11 cellular contexts compared by ENCODE assay signal in genomic region chr11:43992834-43993637, GRCh38. TPM values are rescaled to one million over a fixed set of nuclear protein-coding genes. Genes with fewer than 3 reads are reported as not detected.
DNase-seq lines count a peak whose midpoint lies in the region; ATAC-seq and TF ChIP-seq lines count a peak whose summit lies in the region.
"Had no signal": no experiment of that assay in that cellular context is flagged by ENCODE, and none has a peak within 500 bp of the region (broad histone marks: within the 10 kb centered on the region; RNA-seq: fewer than 3 reads in every experiment).

No MANE protein-coding gene starts in this region.

- H3K14ac ChIP-seq in IMR-90 (replicated peaks; ENCODE audit: low read depth, low read length), result no peak overlapping the region

- H2BK20ac ChIP-seq in IMR-90 (ENCODE audit: low read depth, low read length), result no peak overlapping the region

- H2AK9ac ChIP-seq in IMR-90 (replicated peaks; ENCODE audit: low read depth, low read length, poor library complexity), result no peak overlapping the region

- H3K4me1 Mint-ChIP-seq in brain, result peaks cover 65% of the 10 kb centered on the region
- peaks cover 0 to 6% (median 0%) of the 10 kb centered on the region in 7 donors for H3K4me1 Mint-ChIP-seq in naive thymus-derived CD4-positive, alpha-beta T cell

- no peak for TF ChIP-seq RAD21 in IMR-90 (IDR thresholded peaks at IDR 0.05; ENCODE audit: low read length)

- TF ChIP-seq CTCF in A673 (conservative IDR thresholded peaks at IDR 0.05; ENCODE audit: low read depth, low read length) (no peak), IMR-90 (conservative IDR thresholded peaks at IDR 0.05; ENCODE audit: low read depth, low read length) (no peak), brain (conservative IDR thresholded peaks at IDR 0.05) (no peak)

- no peak overlapping the region for H4K5ac ChIP-seq in IMR-90 (ENCODE audit: low read depth, low read length)

- H3K56ac ChIP-seq in IMR-90 (ENCODE audit: extremely low read depth, insufficient read depth, low read length), result no peak overlapping the region

- H3K79me1 ChIP-seq in IMR-90 (ENCODE audit: low read depth in 1 of 2, low read length in 2 of 2), result no peaks in the 10 kb centered on the region

- H3K4me2 ChIP-seq in IMR-90 (ENCODE audit: low read depth, low read length), result peak overlapping the region; percentile 27

- intact Hi-C loops in A673 (cut with micrococcal nuclease; ENCODE audit: unreplicated experiment) (no loop called here), IMR-90 (cut with micrococcal nuclease) (no loop called here)
- intact Hi-C loops in naive thymus-derived CD4-positive, alpha-beta T cell (cut with micrococcal nuclease), result no loop called here

- no peak overlapping the region for H3K4ac ChIP-seq in IMR-90 (ENCODE audit: low read depth, low read length)

- no peak overlapping the region for H3K23ac ChIP-seq in IMR-90 (ENCODE audit: low read depth, low read length)

- H2AFZ ChIP-seq in IMR-90 (replicated peaks; ENCODE audit: low read length, poor library complexity), result peak overlapping the region; percentile 47

- no peak overlapping the region for H4K91ac ChIP-seq in IMR-90 (ENCODE audit: insufficient read depth, low read depth, low read length)

- peak overlapping the region in 3 of 5 experiments; percentile 10 to 44 (median 35) for H3K4me3 Mint-ChIP-seq in brain
- no peak overlapping the region for H3K4me3 Mint-ChIP-seq in naive thymus-derived CD4-positive, alpha-beta T cell

- in situ Hi-C loops in IMR-90 (cut with MboI; ENCODE audit: low sequenced_read_pairs), result no loop called here

- no peak overlapping the region for H2BK5ac ChIP-seq in IMR-90 (ENCODE audit: low read depth, low read length, poor library complexity, severe bottlenecking)

- H3K18ac ChIP-seq in IMR-90 (ENCODE audit: low read depth, low read length), result no peak overlapping the region

- dilution Hi-C loops in IMR-90 (cut with HindIII; ENCODE audit: low sequenced_read_pairs, unreplicated experiment), result no loop called here

- H3K9ac ChIP-seq in IMR-90 (ENCODE audit: low read depth, low read length), result no peak overlapping the region

- no peak overlapping the region for H2BK120ac ChIP-seq in IMR-90 (ENCODE audit: low read depth, low read length)

- POLR2A ChIA-PET in A673 (lab: Charles Lee; ENCODE audit: low non-redundant PET) (no interaction called here), IMR-90 (lab: Charles Lee; ENCODE audit: unreplicated experiment) (no interaction called here)
- POLR2A ChIA-PET in naive thymus-derived CD4-positive, alpha-beta T cell (lab: Charles Lee), result no interaction called here

- BruUV-seq in A673 (replicated peaks; lab: Mats Ljungman, UMichigan), result no TSS peak
- no TSS peak for BruUV-seq in IMR-90 (replicated peaks; lab: Mats Ljungman, UMichigan)

- H3K9me3 ChIP-seq in A673 (ENCODE audit: low read depth, low read length, poor library complexity, severe bottlenecking) (no peaks in the 10 kb centered on the region), IMR-90 (ENCODE audit: control insufficient read depth, insufficient read depth, low read length) (no peaks in the 10 kb centered on the region)
- no peaks in the 10 kb centered on the region for H3K9me3 ChIP-seq in naive thymus-derived CD4-positive, alpha-beta T cell (ENCODE audit: control insufficient read depth in 2 of 3, low read length in 3 of 3)

- H3K4me3 ChIP-seq in A673 (ENCODE audit: low read depth, low read length, poor library complexity, severe bottlenecking), result peak overlapping the region; percentile 5
- no peak overlapping the region for H3K4me3 ChIP-seq in IMR-90 (ENCODE audit: insufficient read depth, low read depth, low read length)
- H3K4me3 ChIP-seq in naive thymus-derived CD4-positive, alpha-beta T cell (ENCODE audit: low read length), result no peak overlapping the region

- H3K36me3 ChIP-seq in A673 (ENCODE audit: insufficient read depth, low read length, poor library complexity, severe bottlenecking), result no peaks in the 10 kb centered on the region
- H3K36me3 ChIP-seq in IMR-90 (ENCODE audit: control insufficient read depth, insufficient read depth, low read length), result no peaks in the 10 kb centered on the region
- no peaks in the 10 kb centered on the region for H3K36me3 ChIP-seq in naive thymus-derived CD4-positive, alpha-beta T cell (ENCODE audit: control insufficient read depth in 2 of 3, insufficient read depth in 3 of 3, low read length in 3 of 3)

- DNase-seq in A673 (ENCODE audit: low spot score) (no peak), IMR-90 (peak; percentile 53), middle frontal gyrus (ENCODE audit: extremely low spot score, low spot score) (peak; percentile 60), NOMO-1 treated with dmso at 0.1 percent for 144 hours (lab: John Stamatoyannopoulos, UW; ENCODE audit: unreplicated experiment) (no peak)
- no peak for DNase-seq in naive thymus-derived CD4-positive, alpha-beta T cell
- DNase-seq: NCI-H446 treated with DMSO at 0.1 percent for 48 hours; stimulated activated CD4-positive, alpha-beta T cell treated with anti-CD3 and anti-CD28 coated beads, Interleukin-4, amount 100 ng/mL, for 24 hours had no signal

- peak; percentile 69 for ATAC-seq in IMR-90 (ENCODE audit: low read depth)
- no peak for ATAC-seq in naive thymus-derived CD4-positive, alpha-beta T cell
- ATAC-seq in GM21447 (IDR thresholded peaks at IDR 0.05; ENCODE audit: unreplicated experiment), result no peak
- no peak for ATAC-seq in HG03439 (IDR thresholded peaks at IDR 0.05; ENCODE audit: unreplicated experiment)

- CTCF ChIA-PET in A673 (lab: Charles Lee), result interaction anchor here (0.7 kb wide), 1 partner anchor 490 kb away, joined by 3 read pairs; no protein-coding TSS in a partner anchor
- CTCF ChIA-PET in IMR-90 (lab: Yijun Ruan, JAX), result no interaction called here
- CTCF ChIA-PET in naive thymus-derived CD4-positive, alpha-beta T cell (lab: Charles Lee), result no interaction called here

- H3K27ac Mint-ChIP-seq in brain, result peak overlapping the region in 4 of 5 experiments; percentile 57 to 91 (median 88)
- H3K27ac Mint-ChIP-seq in naive thymus-derived CD4-positive, alpha-beta T cell, result no peak overlapping the region

- no peak overlapping the region for H4K8ac ChIP-seq in IMR-90 (ENCODE audit: low read depth in 2 of 2, low read length in 2 of 2)

- no peaks in the 10 kb centered on the region for H3K36me3 Mint-ChIP-seq in brain
- no peaks in the 10 kb centered on the region for H3K36me3 Mint-ChIP-seq in naive thymus-derived CD4-positive, alpha-beta T cell

- no peak overlapping the region for H2BK15ac ChIP-seq in IMR-90 (ENCODE audit: low read depth, low read length)

- H3K9me1 ChIP-seq in IMR-90 (ENCODE audit: insufficient read depth, low read length), result no peaks in the 10 kb centered on the region

- no peaks in the 10 kb centered on the region for H4K20me1 ChIP-seq in IMR-90 (ENCODE audit: insufficient read depth, low read length)

- H3K4me1 ChIP-seq in A673 (ENCODE audit: insufficient read depth, low read length, poor library complexity, severe bottlenecking) (no peaks in the 10 kb centered on the region), IMR-90 (ENCODE audit: control insufficient read depth, insufficient read depth, low read length) (peaks cover 3% of the 10 kb centered on the region)
- no peaks in the 10 kb centered on the region for H3K4me1 ChIP-seq in naive thymus-derived CD4-positive, alpha-beta T cell (ENCODE audit: control insufficient read depth in 2 of 2, insufficient read depth in 2 of 2, low read length in 2 of 2)

- TF ChIP-seq POLR2A in IMR-90 (IDR thresholded peaks at IDR 0.05; ENCODE audit: low read depth, low read length), result no peak

- no peaks in the 10 kb centered on the region for H3K27me3 ChIP-seq in A673 (replicated peaks; ENCODE audit: insufficient read depth, low read depth, low read length, poor library complexity)
- H3K27me3 ChIP-seq in IMR-90 (ENCODE audit: control insufficient read depth, insufficient read depth, low read length), result peaks cover 11% of the 10 kb centered on the region
- no peaks in the 10 kb centered on the region for H3K27me3 ChIP-seq in naive thymus-derived CD4-positive, alpha-beta T cell (ENCODE audit: control insufficient read depth in 2 of 2, insufficient read depth in 2 of 2, low read length in 2 of 2)

- no peak overlapping the region for H3K27ac ChIP-seq in A673 (ENCODE audit: low read depth, low read length, poor library complexity, severe bottlenecking)
- H3K27ac ChIP-seq in IMR-90 (ENCODE audit: insufficient read depth, low read length), result no peak overlapping the region
- H3K27ac ChIP-seq in naive thymus-derived CD4-positive, alpha-beta T cell (ENCODE audit: low read depth, low read length), result no peak overlapping the region

- H3K9me3 Mint-ChIP-seq in brain, result peaks cover 0 to 4% (median 0%) of the 10 kb centered on the region in 5 experiments
- peaks cover 0 to 2% (median 0%) of the 10 kb centered on the region in 11 donors for H3K9me3 Mint-ChIP-seq in naive thymus-derived CD4-positive, alpha-beta T cell

- H3K27me3 Mint-ChIP-seq in brain, result peaks cover 4% of the 10 kb centered on the region
- H3K27me3 Mint-ChIP-seq in naive thymus-derived CD4-positive, alpha-beta T cell, result peaks cover 0 to 3% (median 0%) of the 10 kb centered on the region in 5 donors

- H2AK5ac ChIP-seq in IMR-90 (ENCODE audit: low read depth, low read length), result no peak overlapping the region

- WGBS in IMR-90 (ENCODE audit: extremely low coverage in 2 of 2, insufficient read length in 1 of 2), 2 experiments, result 29% methylated on average over 2 of the region's 14 CpGs; no CpG with 5 or more reads in 1 of the 2 experiments

TF ChIP-seq in IMR-90, 13 proteins besides CTCF, POLR2A, EP300 and RAD21 (continues in another document):
- TF ChIP-seq RCOR1 (IDR thresholded peaks at IDR 0.05; ENCODE audit: insufficient replicate concordance, low read length) (no peak), MXI1 (IDR thresholded peaks at IDR 0.05; ENCODE audit: borderline replicate concordance, low read depth, low read length) (0 out of 2 replicates have a peak, but pooled peaks have one; percentile 34)

RNA-seq across cellular contexts. Expression of gene C11orf96, which starts 50.6 kb away (rescaled TPM):
- total RNA-seq in A673 (2021) (1.1 and 1.5 TPM in 2 replicates), IMR-90 (2012; rRNA removed) (0.18 and 0.56 TPM in 2 replicates)
- polyA plus RNA-seq in IMR-90 (2012; rRNA removed) (0.97 and 2.7 TPM in 2 replicates), brain (ENCODE audit: insufficient read depth, low read depth, low replicate concordance) (13.3 TPM)
- polyA plus RNA-seq in IMR-90 (2012; cell fraction: cytosol; rRNA removed), result 7.3 and 58.4 TPM in 2 replicates
- polyA plus RNA-seq in IMR-90 (2012; cell fraction: nucleus; rRNA removed; ENCODE audit: low replicate concordance), result 43.6 and 63.1 TPM in 2 replicates
- 1 to 10 TPM in 1 of 5 experiments, under 1 TPM in 2, not detected in 2; 0.36 to 1.5 (median 0.64) TPM for total RNA-seq in naive thymus-derived CD4-positive, alpha-beta T cell
- polyA plus RNA-seq in naive thymus-derived CD4-positive, alpha-beta T cell, result not detected

RNA-seq across cellular contexts. Expression of gene ACCSL, which starts 54.7 kb away (rescaled TPM):
- not detected in 2 replicates for total RNA-seq in A673 (2021)
- total RNA-seq in IMR-90 (2012; rRNA removed), result not detected in 2 replicates
- polyA plus RNA-seq in IMR-90 (2012; rRNA removed), result not detected in 2 replicates
- polyA plus RNA-seq in IMR-90 (2012; cell fraction: cytosol; rRNA removed), result not detected in 2 replicates
- polyA plus RNA-seq in IMR-90 (2012; cell fraction: nucleus; rRNA removed; ENCODE audit: low replicate concordance), result not detected in 2 replicates
- not detected for polyA plus RNA-seq in brain (ENCODE audit: insufficient read depth, low read depth, low replicate concordance)
- not detected for total RNA-seq in naive thymus-derived CD4-positive, alpha-beta T cell
- polyA plus RNA-seq in naive thymus-derived CD4-positive, alpha-beta T cell, result not detected
- polyA plus RNA-seq: keratinocyte had no signal

Comparison
In these comparisons a context has a peak if more than half of its experiments do, and no peak if none do; other contexts are left out.
1. DNase-seq: peak in IMR-90 (single experiment) and middle frontal gyrus (single experiment); none in A673 (single experiment), naive thymus-derived CD4-positive, alpha-beta T cell (0 of 9) and NOMO-1 treated with dmso at 0.1 percent for 144 hours (single experiment).
2. H3K27ac Mint-ChIP-seq: peak in brain (4 of 5); none in naive thymus-derived CD4-positive, alpha-beta T cell (0 of 9).
3. H3K4me3 Mint-ChIP-seq: peak in brain (3 of 5); none in naive thymus-derived CD4-positive, alpha-beta T cell (0 of 10).